In genomic region chr5:123598028-123598689, GRCh38 we compare ENCODE assay signal across 22 cellular contexts.
DNase-seq lines count a peak whose midpoint lies in the region; ATAC-seq, FAIRE-seq and TF ChIP-seq lines count a peak whose summit lies in the region.
"Had no signal": no experiment of that assay in that cellular context is flagged by ENCODE, and none has a peak within 500 bp of the region (broad histone marks: within the 10 kb centered on the region; RNA-seq: fewer than 3 reads in every experiment).

No MANE protein-coding gene starts in this region.

- no peak for TF ChIP-seq EP300 in GM12878 (IDR thresholded peaks at IDR 0.05; ENCODE audit: borderline replicate concordance in 1 of 2, control insufficient read depth in 1 of 2, low read depth in 2 of 2, low read length in 2 of 2)
- no peak for TF ChIP-seq EP300 in suprapubic skin (IDR thresholded peaks at IDR 0.05)

- RAD21 ChIA-PET in GM12878 (lab: Charles Lee; ENCODE audit: unreplicated experiment): interaction anchor here (0.8 to 2.1 kb wide), 2 partner anchors 10 to 175 kb away, joined by 3 to 4 read pairs; partner anchors contain the start of gene CEP120

- H3K4me3 ChIP-seq in GM12878 (no peak overlapping the region), SJCRH30 (no peak overlapping the region), suprapubic skin (no peak overlapping the region)
- H3K4me3 ChIP-seq: adrenal gland, hepatocyte, ovary had no signal

- no peak overlapping the region for H3K4me2 ChIP-seq in GM12878 (ENCODE audit: control insufficient read depth, insufficient read depth)
- H3K4me2 ChIP-seq: hepatocyte had no signal

- DNase-seq in GM12878 (ENCODE audit: low read depth, low spot score) (peak; percentile 8), RPMI8226 (no peak), SJCRH30 (no peak), suprapubic skin (ENCODE audit: low spot score in 2 of 2) (no peak)
- DNase-seq: activated CD4-positive, alpha-beta memory T cell treated with anti-CD3 and anti-CD28 coated beads for 36 hours; activated T-cell treated with anti-CD3 and anti-CD28 coated beads, Interleukin-2, amount 50 U/mL, for 48 hours; adrenal gland; dermis blood vessel endothelial cell; foreskin fibroblast; MV-4-11; NCI-H2029 treated with DMSO at 0.1 percent for 48 hours; NCI-H510A treated with DMSO at 0.1 percent for 48 hours; ovary; stimulated activated CD4-positive, alpha-beta T cell treated with anti-CD3 and anti-CD28 coated beads, Interleukin-2, amount 100 ng/mL, for 48 hours had no signal

- FAIRE-seq in GM12878 (lab: Jason Lieb, UNC): no peak
- FAIRE-seq: bronchial epithelial cell, islet of Langerhans had no signal

- no peaks in the 10 kb centered on the region for H4K20me1 ChIP-seq in GM12878 (ENCODE audit: control insufficient read depth, insufficient read depth)

- no peaks in the 10 kb centered on the region for H3K79me2 ChIP-seq in GM12878 (ENCODE audit: control insufficient read depth, insufficient read depth, low read length)
- H3K79me2 ChIP-seq: hepatocyte had no signal

- no peaks in the 10 kb centered on the region for H3K9me3 ChIP-seq in GM12878 (replicated peaks; ENCODE audit: control insufficient read depth, insufficient read depth, low read length)
- no peaks in the 10 kb centered on the region for H3K9me3 ChIP-seq in SJCRH30 (replicated peaks)
- no peaks in the 10 kb centered on the region for H3K9me3 ChIP-seq in suprapubic skin
- H3K9me3 ChIP-seq: adrenal gland, ovary had no signal

- no peak overlapping the region for H3K9ac ChIP-seq in GM12878 (ENCODE audit: control insufficient read depth, insufficient read depth, low read length)

- ATAC-seq in GM18498 (IDR thresholded peaks at IDR 0.05; ENCODE audit: unreplicated experiment) (peak; percentile 75), GM18907 (IDR thresholded peaks at IDR 0.05; ENCODE audit: unreplicated experiment) (peak; percentile 72), HG02759 (IDR thresholded peaks at IDR 0.05; ENCODE audit: unreplicated experiment) (peak; percentile 63), GM12878 (peak; percentile 81)
- ATAC-seq: Right ventricle myocardium inferior had no signal

- TF ChIP-seq CTCF in GM12878 (IDR thresholded peaks at IDR 0.05 in 2 of 3, conservative IDR thresholded peaks at IDR 0.05 in 1 of 3; ENCODE audit: control insufficient read depth in 2 of 3, extremely low read depth in 1 of 3, insufficient read depth in 1 of 3, low read depth in 3 of 3, low read length in 3 of 3): no peak
- TF ChIP-seq CTCF in suprapubic skin (IDR thresholded peaks at IDR 0.05): no peak

- no peak for TF ChIP-seq RAD21 in GM12878 (IDR thresholded peaks at IDR 0.05; ENCODE audit: insufficient read depth, low read depth, low read length)

- POLR2A ChIA-PET in GM12878 (lab: Charles Lee): interaction anchor here (0.6 kb wide), 1 partner anchor 10 kb away, joined by 3 read pairs; no protein-coding TSS in a partner anchor

- TF ChIP-seq POLR2A in GM12878 (IDR thresholded peaks at IDR 0.05; ENCODE audit: low read depth, low read length) (no peak), suprapubic skin (IDR thresholded peaks at IDR 0.05) (no peak)

- H3K27ac ChIP-seq in GM12878 (ENCODE audit: control insufficient read depth, insufficient read depth) (peak overlapping the region; percentile 40), SJCRH30 (no peak overlapping the region), suprapubic skin (no peak overlapping the region)
- H3K27ac ChIP-seq: adrenal gland, hepatocyte, HL-60, ovary had no signal

- BruUV-seq in GM12878 (replicated peaks; lab: Mats Ljungman, UMichigan): no TSS peak

- intact Hi-C loops in GM12878 (cut with micrococcal nuclease; ENCODE audit: unreplicated experiment): no loop called here

- H3K36me3 ChIP-seq in GM12878 (ENCODE audit: control insufficient read depth in 2 of 2, insufficient read depth in 2 of 2, low read length in 1 of 2) (peaks cover 0 to 9% of the 10 kb centered on the region in 2 experiments; a peak in 1 of 4 replicates), SJCRH30 (peaks cover 11% of the 10 kb centered on the region; the same call in 1 of the 2 replicates), suprapubic skin (peaks cover 11% of the 10 kb centered on the region)
- H3K36me3 ChIP-seq: adrenal gland, ovary had no signal

- WGBS in GM12878 (ENCODE audit: insufficient coverage, insufficient replicate concordance, low lambda C conversion rate, missing lambda C conversion rate): 23% methylated on average over 5 of the region's 5 CpGs
- WGBS in suprapubic skin: 95% methylated on average over 5 of the region's 5 CpGs

- H3K27me3 ChIP-seq in GM12878 (replicated peaks in 1 of 2; ENCODE audit: control insufficient read depth in 2 of 2, insufficient read depth in 2 of 2, low read length in 1 of 2): no peaks in the 10 kb centered on the region
- no peaks in the 10 kb centered on the region for H3K27me3 ChIP-seq in SJCRH30
- H3K27me3 ChIP-seq in suprapubic skin: no peaks in the 10 kb centered on the region
- H3K27me3 ChIP-seq: adrenal gland, hepatocyte, ovary had no signal

- SMC1A ChIA-PET in GM12878 (lab: Charles Lee; ENCODE audit: uncharacterized antibody, unreplicated experiment): interaction anchor here (1.0 to 1.2 kb wide), 3 partner anchors 8 to 175 kb away, joined by 3 to 5 read pairs (median 4); partner anchors contain the start of gene CEP120

- H3K4me1 ChIP-seq in GM12878 (ENCODE audit: control insufficient read depth, insufficient read depth, low read length) (no peaks in the 10 kb centered on the region), SJCRH30 (no peaks in the 10 kb centered on the region), suprapubic skin (no peaks in the 10 kb centered on the region)
- H3K4me1 ChIP-seq: adrenal gland had no signal

- in situ Hi-C loops in GM12878 (cut with MboI): no loop called here

- CTCF ChIA-PET in GM12878 (lab: Yijun Ruan, JAX): interaction anchor here (0.8 kb wide), 1 partner anchor 10 kb away, joined by 3 read pairs; no protein-coding TSS in a partner anchor

- no peak overlapping the region for H2AFZ ChIP-seq in GM12878 (ENCODE audit: control insufficient read depth, low read depth, low read length)
- H2AFZ ChIP-seq: hepatocyte had no signal

TF ChIP-seq in GM12878, 131 proteins besides CTCF, POLR2A, EP300 and RAD21:
- TF ChIP-seq, protein P1, sequence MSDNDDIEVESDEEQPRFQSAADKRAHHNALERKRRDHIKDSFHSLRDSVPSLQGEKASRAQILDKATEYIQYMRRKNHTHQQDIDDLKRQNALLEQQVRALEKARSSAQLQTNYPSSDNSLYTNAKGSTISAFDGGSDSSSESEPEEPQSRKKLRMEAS (IDR thresholded peaks at IDR 0.05; ENCODE audit: low read depth, low read length): no peak
- TF ChIP-seq ZNF274 (IDR thresholded peaks at IDR 0.05; ENCODE audit: insufficient read depth, insufficient read length) (no peak), ASH2L (IDR thresholded peaks at IDR 0.05; ENCODE audit: borderline replicate concordance, low read depth) (no peak), ZNF217 (IDR thresholded peaks at IDR 0.05) (no peak), RELB (IDR thresholded peaks at IDR 0.05; ENCODE audit: low read depth) (0 out of 2 replicates have a peak, but pooled peaks have one; percentile 20), NFYA (IDR thresholded peaks at IDR 0.05; ENCODE audit: borderline replicate concordance, low read depth, low read length) (no peak), NFIC (IDR thresholded peaks at IDR 0.05; ENCODE audit: low read depth, low read length) (no peak), YY1 (IDR thresholded peaks at IDR 0.05; ENCODE audit: low read depth, low read length) (no peak), BHLHE40 (IDR thresholded peaks at IDR 0.05; ENCODE audit: borderline replicate concordance in 1 of 2, low read depth in 2 of 2, low read length in 1 of 2) (0 out of 4 replicates have a peak, but pooled peaks of 1 of the 2 experiments have one; percentile 18), NRF1 (conservative IDR thresholded peaks at IDR 0.05; ENCODE audit: low read depth, low read length) (no peak)
- TF ChIP-seq, protein P2, sequence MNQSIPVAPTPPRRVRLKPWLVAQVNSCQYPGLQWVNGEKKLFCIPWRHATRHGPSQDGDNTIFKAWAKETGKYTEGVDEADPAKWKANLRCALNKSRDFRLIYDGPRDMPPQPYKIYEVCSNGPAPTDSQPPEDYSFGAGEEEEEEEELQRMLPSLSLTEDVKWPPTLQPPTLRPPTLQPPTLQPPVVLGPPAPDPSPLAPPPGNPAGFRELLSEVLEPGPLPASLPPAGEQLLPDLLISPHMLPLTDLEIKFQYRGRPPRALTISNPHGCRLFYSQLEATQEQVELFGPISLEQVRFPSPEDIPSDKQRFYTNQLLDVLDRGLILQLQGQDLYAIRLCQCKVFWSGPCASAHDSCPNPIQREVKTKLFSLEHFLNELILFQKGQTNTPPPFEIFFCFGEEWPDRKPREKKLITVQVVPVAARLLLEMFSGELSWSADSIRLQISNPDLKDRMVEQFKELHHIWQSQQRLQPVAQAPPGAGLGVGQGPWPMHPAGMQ (IDR thresholded peaks at IDR 0.05; ENCODE audit: borderline replicate concordance): no peak
TF ChIP-seq in GM12878: peak in this region for 2.
